23 cellular contexts compared by ENCODE assay signal in genomic region chr10:52889611-52890010, GRCh38.
"Had no signal": no experiment of that assay in that cellular context is flagged by ENCODE, and none has a peak within 500 bp of the region (broad histone marks: within the 10 kb centered on the region; RNA-seq: fewer than 3 reads in every experiment).

No MANE protein-coding gene starts in this region.

- H3K36me3 Mint-ChIP-seq: immature natural killer cell had no signal

- H3K9me3 ChIP-seq: esophagus muscularis mucosa, gastroesophageal sphincter, heart left ventricle, left lung, lower lobe of right lung, mucosa of descending colon had no signal

- FAIRE-seq: colon, endothelial cell of umbilical vein, frontal cortex had no signal

- ATAC-seq: foreskin keratinocyte, gastroesophageal sphincter, heart left ventricle, left cardiac atrium, left lung, left ventricle myocardium superior, mucosa of descending colon had no signal

- H3K4me1 Mint-ChIP-seq: immature natural killer cell had no signal

- H3K36me3 ChIP-seq: esophagus muscularis mucosa, gastroesophageal sphincter, heart left ventricle, left lung, lower lobe of right lung had no signal

- DNase-seq: dermis blood vessel endothelial cell; dorsolateral prefrontal cortex; effector CD4-positive, alpha-beta T cell; effector memory CD4-positive, alpha-beta T cell; foreskin keratinocyte; hypothalamus; immature natural killer cell; islet precursor cell; left cardiac atrium; left ventricle myocardium superior; lower lobe of right lung; mesenchymal stem cell; mucosa of descending colon had no signal

- H3K4me1 ChIP-seq: esophagus muscularis mucosa, foreskin keratinocyte, gastroesophageal sphincter, heart left ventricle, left lung, lower lobe of right lung had no signal

- H3K27me3 ChIP-seq: foreskin keratinocyte, hepatocyte, left lung had no signal

- H3K27ac Mint-ChIP-seq: immature natural killer cell, mesothelial cell of epicardium had no signal

- H3K27ac ChIP-seq: coronary artery, dorsolateral prefrontal cortex, esophagus muscularis mucosa, foreskin keratinocyte, gastroesophageal sphincter, heart left ventricle, hepatocyte, left lung, lower lobe of right lung had no signal

- H3K9me3 Mint-ChIP-seq: mesothelial cell of epicardium had no signal

- H3K4me3 Mint-ChIP-seq: immature natural killer cell, mesothelial cell of epicardium had no signal

- H3K4me3 ChIP-seq: coronary artery, dorsolateral prefrontal cortex, esophagus muscularis mucosa, gastroesophageal sphincter, heart left ventricle, hepatocyte, left lung, lower lobe of right lung, mucosa of descending colon had no signal
